26 cellular contexts compared by ENCODE assay signal in genomic region chr2:80420530-80421208, GRCh38.
"Had no signal": no experiment of that assay in that cellular context is flagged by ENCODE, and none has a peak within 500 bp of the region (broad histone marks: within the 10 kb centered on the region; RNA-seq: fewer than 3 reads in every experiment).

No MANE protein-coding gene starts in this region.

- H3K4me2 ChIP-seq: hepatocyte, neural progenitor cell, smooth muscle cell had no signal

- H3K9me3 ChIP-seq: gastroesophageal sphincter, right atrium auricular region, suprapubic skin, vagina had no signal

- H3K9ac ChIP-seq: neural progenitor cell, parathyroid adenoma had no signal

- H3K27me3 ChIP-seq: esophagus muscularis mucosa, foreskin keratinocyte, gastroesophageal sphincter, heart left ventricle, hepatocyte, neural progenitor cell, right atrium auricular region, suprapubic skin, vagina had no signal

- H3K4me1 ChIP-seq: esophagus muscularis mucosa, foreskin keratinocyte, gastroesophageal sphincter, parathyroid adenoma, right atrium auricular region, suprapubic skin, vagina had no signal

- H3K4me3 ChIP-seq: esophagus muscularis mucosa, gastroesophageal sphincter, heart left ventricle, hepatocyte, lung, neural progenitor cell, right atrium auricular region, smooth muscle cell, suprapubic skin, vagina had no signal

- H3K79me2 ChIP-seq: hepatocyte, parathyroid adenoma had no signal

- H3K27ac ChIP-seq: esophagus muscularis mucosa, foreskin keratinocyte, gastroesophageal sphincter, heart left ventricle, hepatocyte, neural progenitor cell, parathyroid adenoma, right atrium auricular region, suprapubic skin, vagina had no signal

- DNase-seq: effector CD8-positive, alpha-beta T cell; endodermal cell; foreskin keratinocyte; heart left ventricle; kidney; left colon; naive B cell; stimulated activated CD4-positive, alpha-beta T cell treated with anti-CD3 and anti-CD28 coated beads, Interleukin-12 subunit alpha, Interleukin-12 subunit beta, amount 100 ng/mL, for 4 hours; stimulated activated CD4-positive, alpha-beta T cell treated with anti-CD3 and anti-CD28 coated beads, Interleukin-1b, Interleukin-23, amount 100 ng/mL, for 48 hours; stimulated activated CD4-positive, alpha-beta T cell treated with anti-CD3 and anti-CD28 coated beads, Interleukin-4, amount 100 ng/mL, for 1 hour; stimulated activated CD8-positive, alpha-beta memory T cell treated with anti-CD3 and anti-CD28 coated beads, Interleukin-4, amount 100 ng/mL, for 48 hours; stimulated activated naive CD4-positive, alpha-beta T cell; stimulated activated naive CD8-positive, alpha-beta T cell treated with anti-CD3 and anti-CD28 coated beads, Interleukin-15, amount 100 ng/mL, for 72 hours; trophoblast cell had no signal

- ATAC-seq: foreskin keratinocyte; gastroesophageal sphincter; heart left ventricle; left colon; natural killer cell treated with Interleukin-12 subunit alpha and Interleukin-12 subunit beta and Interleukin-15 and Interleukin-18, amount 100 ng/mL, for 72 hours; sciatic nerve; stimulated activated naive CD8-positive, alpha-beta T cell treated with anti-CD3 and anti-CD28 coated beads, Interleukin-15, amount 100 ng/mL, for 72 hours had no signal

- H3K36me3 ChIP-seq: esophagus muscularis mucosa, gastroesophageal sphincter, heart left ventricle, neural progenitor cell, right atrium auricular region, suprapubic skin, vagina had no signal

- H2AFZ ChIP-seq: hepatocyte, neural progenitor cell, parathyroid adenoma had no signal
